ENCODE assay signal across 8 cellular contexts in the genomic region with DNA sequence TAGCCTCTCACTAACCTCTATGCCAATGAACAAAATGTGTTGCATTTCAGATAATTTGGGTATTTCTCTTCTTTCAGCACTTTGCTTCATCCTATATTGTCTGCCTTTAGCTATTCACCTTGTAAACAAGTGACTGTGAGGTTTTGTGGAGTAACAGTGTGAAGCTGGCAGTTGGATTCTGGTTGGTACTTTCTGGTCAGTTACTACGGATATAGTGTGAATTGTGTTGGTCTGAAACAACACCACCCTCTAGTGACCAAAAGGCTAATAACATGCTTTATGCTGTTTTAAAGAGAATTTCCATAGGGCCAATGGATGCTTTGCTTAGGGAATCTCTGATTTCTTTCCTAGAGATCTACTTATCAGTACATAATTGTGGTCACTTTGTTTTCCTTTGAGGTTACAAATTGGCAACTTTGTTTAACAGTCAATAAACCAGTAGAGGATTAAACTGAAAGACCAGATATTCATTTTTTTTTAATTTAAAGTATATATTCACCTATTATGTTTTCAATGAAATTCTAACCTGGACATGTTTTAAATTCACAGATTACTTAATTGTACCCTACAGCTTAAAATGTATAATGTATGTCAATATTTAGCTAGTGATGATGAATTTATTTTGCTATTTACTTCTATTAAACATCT. TPM values are rescaled to one million over a fixed set of nuclear protein-coding genes. Genes with fewer than 3 reads are reported as not detected.
A peak's percentile ranks its signal among the peaks of the same experiment; 100 is the strongest.
DNase-seq lines count a peak whose midpoint lies in the region; ATAC-seq and TF ChIP-seq lines count a peak whose summit lies in the region.

No MANE protein-coding gene starts in this region.

- peaks cover 27 to 51% (median 34%) of the 10 kb centered on the region in 5 donors for H3K27me3 Mint-ChIP-seq in naive thymus-derived CD4-positive, alpha-beta T cell
- H3K27me3 Mint-ChIP-seq in activated T-cell treated with anti-CD3 and anti-CD28 coated beads, Interleukin-2, amount 50 U/mL, for 24 hours = peaks cover 39% of the 10 kb centered on the region

- H3K36me3 ChIP-seq in SK-N-MC (ENCODE audit: insufficient read depth, low read length) = peaks cover 7% of the 10 kb centered on the region
- no peaks in the 10 kb centered on the region for H3K36me3 ChIP-seq in naive thymus-derived CD4-positive, alpha-beta T cell (ENCODE audit: control insufficient read depth in 2 of 3, insufficient read depth in 3 of 3, low read length in 3 of 3)

- no peaks in the 10 kb centered on the region for H3K9me3 ChIP-seq in SK-N-MC (ENCODE audit: low read depth, low read length)
- H3K9me3 ChIP-seq in naive thymus-derived CD4-positive, alpha-beta T cell (ENCODE audit: control insufficient read depth in 2 of 3, low read length in 3 of 3) = no peaks in the 10 kb centered on the region

- intact Hi-C loops in naive thymus-derived CD4-positive, alpha-beta T cell (cut with micrococcal nuclease) = loop anchor here (1.0 to 10.0 kb wide), 7 partner anchors 31 to 1232 kb away; a partner anchor contains a TSS

- peaks cover 0 to 5% of the 10 kb centered on the region in 2 donors for H3K4me1 ChIP-seq in naive thymus-derived CD4-positive, alpha-beta T cell (ENCODE audit: control insufficient read depth in 2 of 2, insufficient read depth in 2 of 2, low read length in 2 of 2)

- CTCF ChIA-PET in naive thymus-derived CD4-positive, alpha-beta T cell (lab: Charles Lee) = interaction anchor here (0.6 to 1.6 kb wide), 2 partner anchors 20 to 23 kb away, joined by 5 read pairs; no protein-coding TSS in a partner anchor

- peak; percentile 91 for TF ChIP-seq CTCF in AG10803 (conservative IDR thresholded peaks at IDR 0.05; ENCODE audit: low read length)

- no peak overlapping the region for H3K9ac ChIP-seq in SK-N-MC (ENCODE audit: insufficient read length)

- no peak overlapping the region for H3K4me3 ChIP-seq in AG10803 (ENCODE audit: low read length)
- H3K4me3 ChIP-seq in SK-N-MC = peak overlapping the region; percentile 91
- no peak overlapping the region for H3K4me3 ChIP-seq in naive thymus-derived CD4-positive, alpha-beta T cell (ENCODE audit: low read length)

- peak overlapping the region; percentile 75 for H3K27ac ChIP-seq in SK-N-MC
- no peak overlapping the region for H3K27ac ChIP-seq in naive thymus-derived CD4-positive, alpha-beta T cell (ENCODE audit: low read depth, low read length)

- ATAC-seq in GM18502 (IDR thresholded peaks at IDR 0.05; ENCODE audit: poor library complexity, unreplicated experiment) (peak; percentile 73), HG02852 (IDR thresholded peaks at IDR 0.05; ENCODE audit: unreplicated experiment) (peak; percentile 60), esophagus mucosa (peak; percentile 76)
- ATAC-seq in naive thymus-derived CD4-positive, alpha-beta T cell = peak; percentile 58

- no peaks in the 10 kb centered on the region for H3K36me3 Mint-ChIP-seq in naive thymus-derived CD4-positive, alpha-beta T cell
- peaks cover 4% of the 10 kb centered on the region for H3K36me3 Mint-ChIP-seq in activated T-cell treated with anti-CD3 and anti-CD28 coated beads, Interleukin-2, amount 50 U/mL, for 24 hours (ENCODE audit: low read depth)

- peaks cover 6 to 27% (median 20%) of the 10 kb centered on the region in 7 donors for H3K4me1 Mint-ChIP-seq in naive thymus-derived CD4-positive, alpha-beta T cell
- H3K4me1 Mint-ChIP-seq in activated T-cell treated with anti-CD3 and anti-CD28 coated beads, Interleukin-2, amount 50 U/mL, for 24 hours (ENCODE audit: low read depth) = peaks cover 19% of the 10 kb centered on the region

- no peak overlapping the region for H3K27ac Mint-ChIP-seq in naive thymus-derived CD4-positive, alpha-beta T cell
- H3K27ac Mint-ChIP-seq in activated T-cell treated with anti-CD3 and anti-CD28 coated beads, Interleukin-2, amount 50 U/mL, for 24 hours = no peak overlapping the region

- H3K27me3 ChIP-seq in naive thymus-derived CD4-positive, alpha-beta T cell (ENCODE audit: control insufficient read depth in 2 of 2, insufficient read depth in 2 of 2, low read length in 2 of 2) = peaks cover 14 to 15% of the 10 kb centered on the region in 2 donors

- POLR2A ChIA-PET in naive thymus-derived CD4-positive, alpha-beta T cell (lab: Charles Lee) = no interaction called here

- peak; percentile 72 for DNase-seq in AG10803 (ENCODE audit: low read depth)
- DNase-seq in NCI-H1105 treated with DMSO at 0.1 percent for 48 hours (lab: John Stamatoyannopoulos, UW) = peak; percentile 72
- peak; percentile 93 for DNase-seq in SK-N-MC (ENCODE audit: low read depth, low spot score)
- peak in 6 of 9 donors; percentile 10 to 40 (median 34) for DNase-seq in naive thymus-derived CD4-positive, alpha-beta T cell
- no peak for DNase-seq in activated T-cell treated with anti-CD3 and anti-CD28 coated beads, Interleukin-2, amount 50 U/mL, for 24 hours

- no peak overlapping the region for H3K4me3 Mint-ChIP-seq in naive thymus-derived CD4-positive, alpha-beta T cell
- no peak overlapping the region for H3K4me3 Mint-ChIP-seq in activated T-cell treated with anti-CD3 and anti-CD28 coated beads, Interleukin-2, amount 50 U/mL, for 24 hours

- H3K9me3 Mint-ChIP-seq in naive thymus-derived CD4-positive, alpha-beta T cell = peaks cover 0 to 3% (median 0%) of the 10 kb centered on the region in 11 donors
- no peaks in the 10 kb centered on the region for H3K9me3 Mint-ChIP-seq in activated T-cell treated with anti-CD3 and anti-CD28 coated beads, Interleukin-2, amount 50 U/mL, for 24 hours

RNA-seq across cellular contexts. Expression of a gene that starts 2.5 kb away (rescaled TPM):
- 0.12 TPM for total RNA-seq in esophagus mucosa
- total RNA-seq in naive thymus-derived CD4-positive, alpha-beta T cell = 1 to 10 TPM in 3 of 5 experiments, not detected in 2; 2.4 to 4.3 (median 3.7) TPM
- polyA plus RNA-seq in naive thymus-derived CD4-positive, alpha-beta T cell = under 1 TPM in 1 of 2 donors, not detected in 1; 0.07 TPM

RNA-seq across cellular contexts. Expression of a gene that starts 30.8 kb away (rescaled TPM):
- total RNA-seq in esophagus mucosa = 30.7 TPM
- 100 to 1,000 TPM in 3 of 5 experiments, 10 to 100 TPM in 2; 84.9 to 167 (median 121) TPM for total RNA-seq in naive thymus-derived CD4-positive, alpha-beta T cell
- polyA plus RNA-seq in naive thymus-derived CD4-positive, alpha-beta T cell = 10 to 100 TPM; 31.1 to 64.3 TPM
